ENCODE assay signal across 11 cellular contexts in genomic region chr21:36909901-36910561, GRCh38. TPM values are rescaled to one million over a fixed set of nuclear protein-coding genes. Genes with fewer than 3 reads are reported as not detected.
DNase-seq lines count a peak whose midpoint lies in the region; ATAC-seq, FAIRE-seq and TF ChIP-seq lines count a peak whose summit lies in the region.
"Had no signal": no experiment of that assay in that cellular context is flagged by ENCODE, and none has a peak within 500 bp of the region (broad histone marks: within the 10 kb centered on the region; RNA-seq: fewer than 3 reads in every experiment).

No MANE protein-coding gene starts in this region.

- peaks cover 9% of the 10 kb centered on the region for H3K36me3 ChIP-seq in PC-3 (ENCODE audit: low read depth, low read length)
- no peaks in the 10 kb centered on the region for H3K36me3 ChIP-seq in skeletal muscle satellite cell (ENCODE audit: insufficient read depth, low read length)
- H3K36me3 ChIP-seq in CD8-positive, alpha-beta memory T cell (ENCODE audit: insufficient read depth, low read length): no peaks in the 10 kb centered on the region
- H3K36me3 ChIP-seq: adrenal gland had no signal

- no peaks in the 10 kb centered on the region for H3K9me3 ChIP-seq in PC-3 (ENCODE audit: low read length)
- H3K9me3 ChIP-seq in skeletal muscle satellite cell (replicated peaks; ENCODE audit: low read length): no peaks in the 10 kb centered on the region
- no peaks in the 10 kb centered on the region for H3K9me3 ChIP-seq in CD8-positive, alpha-beta memory T cell (ENCODE audit: low read length)
- H3K9me3 ChIP-seq: adrenal gland had no signal

- no peak overlapping the region for H3K27ac Mint-ChIP-seq in CD8-positive, alpha-beta memory T cell
- H3K27ac Mint-ChIP-seq: memory B cell had no signal

- H3K4me3 ChIP-seq in PC-3 (ENCODE audit: low read length): no peak overlapping the region
- H3K4me3 ChIP-seq in skeletal muscle satellite cell (ENCODE audit: low read length): peak overlapping the region; percentile 25
- no peak overlapping the region for H3K4me3 ChIP-seq in CD8-positive, alpha-beta memory T cell (ENCODE audit: low read length)
- H3K4me3 ChIP-seq: adrenal gland had no signal

- no peaks in the 10 kb centered on the region for H3K9me2 ChIP-seq in PC-3 (replicated peaks; ENCODE audit: low read length)

- peak overlapping the region; percentile 98 for H3K27ac ChIP-seq in PC-3 (ENCODE audit: low read length)
- H3K27ac ChIP-seq in CD8-positive, alpha-beta memory T cell (ENCODE audit: low read depth, low read length): no peak overlapping the region
- H3K27ac ChIP-seq: adrenal gland had no signal

- H2AFZ ChIP-seq in PC-3 (ENCODE audit: low read length): no peak overlapping the region

- H3K9ac ChIP-seq in PC-3 (ENCODE audit: low read length) (peak overlapping the region; percentile 87), skeletal muscle satellite cell (ENCODE audit: low read depth, low read length) (peak overlapping the region; percentile 76)

- peak; percentile 65 for DNase-seq in activated effector memory CD4-positive, alpha-beta T cell treated with anti-CD3 and anti-CD28 coated beads, Interleukin-2, amount 50 U/mL, for 16 hours
- no peak for DNase-seq in activated effector memory CD4-positive, alpha-beta T cell treated with Interleukin-2 at 50 U/mL for 16 hours
- DNase-seq in PC-3 (peak; percentile 99), dermis blood vessel endothelial cell (peak; percentile 97), frontal cortex (ENCODE audit: low spot score in 2 of 2) (no peak), SK-N-DZ (ENCODE audit: low spot score) (no peak)
- DNase-seq in CD8-positive, alpha-beta memory T cell: no peak
- DNase-seq: adrenal gland, NCI-H526 treated with DMSO at 0.1 percent for 48 hours had no signal

- H3F3A ChIP-seq in PC-3 (ENCODE audit: low read length, unreplicated experiment): peaks cover 9% of the 10 kb centered on the region

- POLR2A ChIA-PET in PC-3 (lab: Charles Lee; ENCODE audit: unreplicated experiment): no interaction called here
- POLR2A ChIA-PET in CD8-positive, alpha-beta memory T cell (lab: Charles Lee): no interaction called here

- no peaks in the 10 kb centered on the region for H3K27me3 ChIP-seq in PC-3 (ENCODE audit: low read length)
- H3K27me3 ChIP-seq in skeletal muscle satellite cell (ENCODE audit: control insufficient read depth, insufficient read depth, low read length): no peaks in the 10 kb centered on the region
- H3K27me3 ChIP-seq in CD8-positive, alpha-beta memory T cell (ENCODE audit: insufficient read depth, low read length, poor library complexity, severe bottlenecking): no peaks in the 10 kb centered on the region
- H3K27me3 ChIP-seq: adrenal gland had no signal

- H3K4me2 ChIP-seq in PC-3 (ENCODE audit: low read length): peak overlapping the region; percentile 49
- H3K4me2 ChIP-seq in skeletal muscle satellite cell (ENCODE audit: low read length): peak overlapping the region; percentile 51

- peak; percentile 82 for ATAC-seq in PC-3

- peaks cover 0 to 8% (median 3%) of the 10 kb centered on the region in 3 donors for H3K36me3 Mint-ChIP-seq in CD8-positive, alpha-beta memory T cell

- CTCF ChIA-PET in PC-3 (lab: Charles Lee): no interaction called here
- CTCF ChIA-PET in CD8-positive, alpha-beta memory T cell (lab: Charles Lee): no interaction called here

- H3K9me3 Mint-ChIP-seq in CD8-positive, alpha-beta memory T cell: no peaks in the 10 kb centered on the region
- H3K9me3 Mint-ChIP-seq: memory B cell had no signal

- H4K20me1 ChIP-seq in PC-3 (ENCODE audit: low read length): no peaks in the 10 kb centered on the region

- H3K4me1 Mint-ChIP-seq in CD8-positive, alpha-beta memory T cell: peaks cover 2 to 9% (median 8%) of the 10 kb centered on the region in 3 donors

- peaks cover 55% of the 10 kb centered on the region for H3K79me2 ChIP-seq in PC-3 (ENCODE audit: low read length)

- BruUV-seq in PC-3 (replicated peaks; lab: Mats Ljungman, UMichigan): TSS peak; percentile 94

- no peak for FAIRE-seq in frontal cortex (lab: Jason Lieb, UNC)

- H3K4me3 Mint-ChIP-seq in CD8-positive, alpha-beta memory T cell: no peak overlapping the region
- H3K4me3 Mint-ChIP-seq: memory B cell had no signal

- H3K4me1 ChIP-seq in PC-3 (ENCODE audit: insufficient read depth, low read length) (peaks cover 43% of the 10 kb centered on the region), skeletal muscle satellite cell (ENCODE audit: control insufficient read depth, insufficient read depth, low read length) (peaks cover 33% of the 10 kb centered on the region)
- no peaks in the 10 kb centered on the region for H3K4me1 ChIP-seq in CD8-positive, alpha-beta memory T cell (ENCODE audit: insufficient read depth, low read length)
- H3K4me1 ChIP-seq: adrenal gland had no signal

- peaks cover 0 to 3% of the 10 kb centered on the region in 2 donors for H3K27me3 Mint-ChIP-seq in CD8-positive, alpha-beta memory T cell
- H3K27me3 Mint-ChIP-seq: memory B cell had no signal

- intact Hi-C loops in PC-3 (cut with micrococcal nuclease): loop anchor here (1.0 kb wide), 2 partner anchors 27 to 49 kb away; no protein-coding TSS in a partner anchor

- no peak for TF ChIP-seq CTCF in PC-3 (conservative IDR thresholded peaks at IDR 0.05; ENCODE audit: low read depth, low read length)

RNA-seq across cellular contexts. Expression of gene HLCS, which starts 56.4 kb away (rescaled TPM):
- total RNA-seq in PC-3 (2014; rRNA removed) (31.7 and 44.1 TPM in 2 replicates), dermis blood vessel endothelial cell (14.3 and 19.5 TPM in 2 replicates), frontal cortex (23.2 TPM)
- total RNA-seq in skeletal muscle satellite cell (2012; rRNA removed): 23.3 and 27.1 TPM in 2 replicates
- 5.0 and 8.0 TPM in 2 replicates for polyA plus RNA-seq in SK-N-DZ (2014; cell fraction: cytosol; rRNA removed)
- 4.8 and 12.2 TPM in 2 replicates for polyA plus RNA-seq in SK-N-DZ (2014; cell fraction: nucleus; rRNA removed)
- total RNA-seq in CD8-positive, alpha-beta memory T cell: 10 to 100 TPM; 13.4 to 14.7 TPM
- 12.7 TPM for polyA plus RNA-seq in CD8-positive, alpha-beta memory T cell

Comparison
In these comparisons a context has a peak if more than half of its experiments do, and no peak if none do; other contexts are left out.
1. DNase-seq: peak in activated effector memory CD4-positive, alpha-beta T cell treated with anti-CD3 and anti-CD28 coated beads, Interleukin-2, amount 50 U/mL, for 16 hours (single experiment), PC-3 (single experiment) and dermis blood vessel endothelial cell (single experiment); none in activated effector memory CD4-positive, alpha-beta T cell treated with Interleukin-2 at 50 U/mL for 16 hours (single experiment), frontal cortex (0 of 2), SK-N-DZ (single experiment) and CD8-positive, alpha-beta memory T cell (0 of 5).